ENCODE assay signal across 8 cellular contexts in genomic region chr12:96401061-96401871, GRCh38. TPM values are rescaled to one million over a fixed set of nuclear protein-coding genes. Genes with fewer than 3 reads are reported as not detected.
DNase-seq lines count a peak whose midpoint lies in the region; ATAC-seq and TF ChIP-seq lines count a peak whose summit lies in the region.

No MANE protein-coding gene starts in this region.

- CTCF ChIA-PET in A673 (lab: Charles Lee): interaction anchor here (0.6 to 1.3 kb wide), 3 partner anchors 93 to 133 kb away, joined by 3 to 4 read pairs (median 4); no protein-coding TSS in a partner anchor
- CTCF ChIA-PET in activated CD8-positive, alpha-beta T cell treated with anti-CD3 and anti-CD28 coated beads, Interleukin-2, amount 10 ng/mL, durations not matched to agents 7 days and 5 days (lab: Charles Lee): interaction anchor here (0.7 to 7.8 kb wide), 49 partner anchors 10 to 458 kb away, joined by 3 to 85 read pairs (median 5); partner anchors contain the start of genes AMDHD1, CCDC38 and CFAP54
- CTCF ChIA-PET in naive thymus-derived CD4-positive, alpha-beta T cell (lab: Charles Lee): interaction anchor here (0.6 to 6.5 kb wide), 30 partner anchors 9 to 548 kb away, joined by 3 to 50 read pairs (median 4); partner anchors contain the start of genes CFAP54 and LTA4H

- intact Hi-C loops in A673 (cut with micrococcal nuclease; ENCODE audit: unreplicated experiment) (loop anchor here (2.0 to 5.0 kb wide), 2 partner anchors 86 to 338 kb away; partner anchors contain the start of gene CFAP54), esophagus muscularis mucosa (cut with DNase I) (loop anchor here (5.0 to 10.0 kb wide), 5 partner anchors 86 to 366 kb away; partner anchors contain the start of genes CFAP54 and LTA4H), vagina (cut with DNase I) (loop anchor here (10.0 kb wide), 1 partner anchor 104 kb away; no protein-coding TSS in a partner anchor)
- intact Hi-C loops in naive thymus-derived CD4-positive, alpha-beta T cell (cut with micrococcal nuclease): loop anchor here (1.0 to 5.0 kb wide), 18 partner anchors 20 to 506 kb away; partner anchors contain the start of genes AMDHD1 (in 2 of the 2), CCDC38 (in 2 of the 2), CFAP54 (in 2 of the 2) and LTA4H (in 2 of the 2)

- TF ChIP-seq CTCF in A673 (conservative IDR thresholded peaks at IDR 0.05; ENCODE audit: low read depth, low read length): peak; percentile 56
- TF ChIP-seq CTCF in GM12865 (IDR thresholded peaks at IDR 0.05; ENCODE audit: insufficient read depth, low read depth, low read length, missing control alignments): peak; percentile 31
- TF ChIP-seq CTCF in esophagus muscularis mucosa (IDR thresholded peaks at IDR 0.05): peak; percentile 38 to 42 (median 39)
- peak in 1 of 3 experiments; percentile 35 for TF ChIP-seq CTCF in vagina (IDR thresholded peaks at IDR 0.05)

- H3K4me1 ChIP-seq in A673 (ENCODE audit: insufficient read depth, low read length, poor library complexity, severe bottlenecking): peaks cover 24% of the 10 kb centered on the region
- peaks cover 9 to 30% (median 26%) of the 10 kb centered on the region in 4 donors for H3K4me1 ChIP-seq in esophagus muscularis mucosa
- H3K4me1 ChIP-seq in naive thymus-derived CD4-positive, alpha-beta T cell (ENCODE audit: control insufficient read depth in 2 of 2, insufficient read depth in 2 of 2, low read length in 2 of 2): peaks cover 11 to 17% of the 10 kb centered on the region in 2 donors
- peaks cover 25% of the 10 kb centered on the region for H3K4me1 ChIP-seq in vagina

- no peaks in the 10 kb centered on the region for H3K27me3 Mint-ChIP-seq in activated CD8-positive, alpha-beta T cell treated with anti-CD3 and anti-CD28 coated beads, Interleukin-2, amount 10 ng/mL, durations not matched to agents 7 days and 5 days (ENCODE audit: low read depth)
- H3K27me3 Mint-ChIP-seq in naive thymus-derived CD4-positive, alpha-beta T cell: no peaks in the 10 kb centered on the region

- 15% methylated on average over 19 of the region's 19 CpGs for WGBS in esophagus muscularis mucosa

- no peak for TF ChIP-seq EP300 in esophagus muscularis mucosa (IDR thresholded peaks at IDR 0.05)

- TF ChIP-seq POLR2A in esophagus muscularis mucosa (IDR thresholded peaks at IDR 0.05; ENCODE audit: low read depth) (no peak), vagina (IDR thresholded peaks at IDR 0.05) (no peak)

- peak; percentile 90 for DNase-seq in A673 (ENCODE audit: low spot score)
- DNase-seq in GM12865 (ENCODE audit: low read depth): peak; percentile 83
- peak; percentile 55 for DNase-seq in NCI-H446 treated with DMSO at 0.1 percent for 48 hours (lab: John Stamatoyannopoulos, UW)
- peak; percentile 59 for DNase-seq in activated CD8-positive, alpha-beta T cell treated with anti-CD3 and anti-CD28 coated beads, Interleukin-2, amount 10 ng/mL, durations not matched to agents 7 days and 5 days
- DNase-seq in esophagus muscularis mucosa (ENCODE audit: extremely low spot score): no peak
- peak; percentile 16 to 88 (median 82) for DNase-seq in naive thymus-derived CD4-positive, alpha-beta T cell
- DNase-seq in vagina (ENCODE audit: extremely low spot score in 2 of 2): no peak

- H3K9me3 Mint-ChIP-seq in activated CD8-positive, alpha-beta T cell treated with anti-CD3 and anti-CD28 coated beads, Interleukin-2, amount 10 ng/mL, durations not matched to agents 7 days and 5 days (ENCODE audit: insufficient read depth): no peaks in the 10 kb centered on the region
- peaks cover 0 to 6% (median 0%) of the 10 kb centered on the region in 11 donors for H3K9me3 Mint-ChIP-seq in naive thymus-derived CD4-positive, alpha-beta T cell

- H3K9me3 ChIP-seq in A673 (ENCODE audit: low read depth, low read length, poor library complexity, severe bottlenecking) (no peaks in the 10 kb centered on the region), esophagus muscularis mucosa (no peaks in the 10 kb centered on the region), vagina (no peaks in the 10 kb centered on the region)
- H3K9me3 ChIP-seq in naive thymus-derived CD4-positive, alpha-beta T cell (ENCODE audit: control insufficient read depth in 2 of 3, low read length in 3 of 3): no peaks in the 10 kb centered on the region

- POLR2A ChIA-PET in A673 (lab: Charles Lee; ENCODE audit: low non-redundant PET): no interaction called here
- POLR2A ChIA-PET in activated CD8-positive, alpha-beta T cell treated with anti-CD3 and anti-CD28 coated beads, Interleukin-2, amount 10 ng/mL, durations not matched to agents 7 days and 5 days (lab: Charles Lee): interaction anchor here (0.6 to 3.6 kb wide), 30 partner anchors 10 to 459 kb away, joined by 3 to 50 read pairs (median 8); partner anchors contain the start of genes AMDHD1, CCDC38 and CFAP54
- POLR2A ChIA-PET in naive thymus-derived CD4-positive, alpha-beta T cell (lab: Charles Lee): interaction anchor here (0.6 to 5.5 kb wide), 21 partner anchors 13 to 506 kb away, joined by 3 to 89 read pairs (median 5); partner anchors contain the start of gene NEDD1

- H3K27ac Mint-ChIP-seq in activated CD8-positive, alpha-beta T cell treated with anti-CD3 and anti-CD28 coated beads, Interleukin-2, amount 10 ng/mL, durations not matched to agents 7 days and 5 days: peak overlapping the region; percentile 96
- peak overlapping the region; percentile 90 to 98 (median 96) for H3K27ac Mint-ChIP-seq in naive thymus-derived CD4-positive, alpha-beta T cell

- H3K27me3 ChIP-seq in A673 (replicated peaks; ENCODE audit: insufficient read depth, low read depth, low read length, poor library complexity): no peaks in the 10 kb centered on the region
- H3K27me3 ChIP-seq in esophagus muscularis mucosa: no peaks in the 10 kb centered on the region
- H3K27me3 ChIP-seq in naive thymus-derived CD4-positive, alpha-beta T cell (ENCODE audit: control insufficient read depth in 2 of 2, insufficient read depth in 2 of 2, low read length in 2 of 2): no peaks in the 10 kb centered on the region
- H3K27me3 ChIP-seq in vagina: no peaks in the 10 kb centered on the region

- no peaks in the 10 kb centered on the region for H3K36me3 ChIP-seq in A673 (ENCODE audit: insufficient read depth, low read length, poor library complexity, severe bottlenecking)
- no peaks in the 10 kb centered on the region for H3K36me3 ChIP-seq in esophagus muscularis mucosa
- H3K36me3 ChIP-seq in naive thymus-derived CD4-positive, alpha-beta T cell (ENCODE audit: control insufficient read depth in 2 of 3, insufficient read depth in 3 of 3, low read length in 3 of 3): peaks cover 0 to 11% (median 0%) of the 10 kb centered on the region in 3 experiments
- H3K36me3 ChIP-seq in vagina: no peaks in the 10 kb centered on the region

- H3K4me1 Mint-ChIP-seq in activated CD8-positive, alpha-beta T cell treated with anti-CD3 and anti-CD28 coated beads, Interleukin-2, amount 10 ng/mL, durations not matched to agents 7 days and 5 days (ENCODE audit: low read depth): peaks cover 42% of the 10 kb centered on the region
- peaks cover 23 to 39% (median 33%) of the 10 kb centered on the region in 7 donors for H3K4me1 Mint-ChIP-seq in naive thymus-derived CD4-positive, alpha-beta T cell

- peaks cover 2% of the 10 kb centered on the region for H3K36me3 Mint-ChIP-seq in activated CD8-positive, alpha-beta T cell treated with anti-CD3 and anti-CD28 coated beads, Interleukin-2, amount 10 ng/mL, durations not matched to agents 7 days and 5 days (ENCODE audit: low read depth)
- no peaks in the 10 kb centered on the region for H3K36me3 Mint-ChIP-seq in naive thymus-derived CD4-positive, alpha-beta T cell

- peak; percentile 26 for ATAC-seq in HG03066 (IDR thresholded peaks at IDR 0.05; ENCODE audit: low read depth, unreplicated experiment)
- peak; percentile 18 for ATAC-seq in activated CD8-positive, alpha-beta T cell treated with anti-CD3 and anti-CD28 coated beads, Interleukin-2, amount 10 ng/mL, durations not matched to agents 7 days and 5 days
- ATAC-seq in naive thymus-derived CD4-positive, alpha-beta T cell: peak; percentile 36

- peak overlapping the region; percentile 86 for H3K4me3 Mint-ChIP-seq in activated CD8-positive, alpha-beta T cell treated with anti-CD3 and anti-CD28 coated beads, Interleukin-2, amount 10 ng/mL, durations not matched to agents 7 days and 5 days
- H3K4me3 Mint-ChIP-seq in naive thymus-derived CD4-positive, alpha-beta T cell: peak overlapping the region; percentile 88 to 98 (median 95)

- H3K4me3 ChIP-seq in A673 (ENCODE audit: low read depth, low read length, poor library complexity, severe bottlenecking): peak overlapping the region; percentile 86
- H3K4me3 ChIP-seq in GM12865 (ENCODE audit: low read depth, low read length): peak overlapping the region; percentile 91
- H3K4me3 ChIP-seq in esophagus muscularis mucosa: peak overlapping the region; percentile 94 to 98 (median 96)
- H3K4me3 ChIP-seq in naive thymus-derived CD4-positive, alpha-beta T cell (ENCODE audit: low read length): peak overlapping the region; percentile 82
- H3K4me3 ChIP-seq in vagina: peak overlapping the region; percentile 84 to 88

- no TSS peak for BruUV-seq in A673 (replicated peaks; lab: Mats Ljungman, UMichigan)

- H3K27ac ChIP-seq in A673 (ENCODE audit: low read depth, low read length, poor library complexity, severe bottlenecking): peak overlapping the region; percentile 98
- H3K27ac ChIP-seq in esophagus muscularis mucosa (replicated peaks in 1 of 4): peak overlapping the region; percentile 100
- peak overlapping the region; percentile 81 for H3K27ac ChIP-seq in naive thymus-derived CD4-positive, alpha-beta T cell (ENCODE audit: low read depth, low read length)
- H3K27ac ChIP-seq in vagina: peak overlapping the region; percentile 99

RNA-seq across cellular contexts. Expression of gene CDK17, which starts 1.0 kb away (rescaled TPM):
- total RNA-seq in A673 (2021) (33.2 and 34.8 TPM in 2 replicates), esophagus muscularis mucosa (10 to 100 TPM; 56.2 to 96.9 (median 68.6) TPM), vagina (72.4 TPM)
- 10 to 100 TPM; 38.2 to 39.5 TPM for total RNA-seq in activated CD8-positive, alpha-beta T cell treated with anti-CD3 and anti-CD28 coated beads, Interleukin-2, amount 10 ng/mL, durations not matched to agents 7 days and 5 days
- total RNA-seq in naive thymus-derived CD4-positive, alpha-beta T cell: 100 to 1,000 TPM in 2 of 5 experiments, 10 to 100 TPM in 3; 39.7 to 112 (median 67.9) TPM
- polyA plus RNA-seq in naive thymus-derived CD4-positive, alpha-beta T cell: 10 to 100 TPM; 30.0 to 50.8 TPM

Comparison
In these comparisons a context has a peak if more than half of its experiments do, and no peak if none do; other contexts are left out.
1. DNase-seq: peak in A673 (single experiment), GM12865 (single experiment), NCI-H446 treated with DMSO at 0.1 percent for 48 hours (single experiment), activated CD8-positive, alpha-beta T cell treated with anti-CD3 and anti-CD28 coated beads, Interleukin-2, amount 10 ng/mL, durations not matched to agents 7 days and 5 days (single experiment) and naive thymus-derived CD4-positive, alpha-beta T cell (9 of 9); none in esophagus muscularis mucosa (single experiment) and vagina (0 of 2).
2. Peak in every context shown above with its lines, with median percentiles within 50 percentile points of each other: H3K27ac ChIP-seq, H3K4me3 ChIP-seq and ATAC-seq.